In genomic region chr2:113113794-113114193, GRCh38 we compare ENCODE assay signal across 17 cellular contexts. TPM values are rescaled to one million over a fixed set of nuclear protein-coding genes. Genes with fewer than 3 reads are reported as not detected.
DNase-seq lines count a peak whose midpoint lies in the region; ATAC-seq, FAIRE-seq and TF ChIP-seq lines count a peak whose summit lies in the region.
"Had no signal": no experiment of that assay in that cellular context is flagged by ENCODE, and none has a peak within 500 bp of the region (broad histone marks: within the 10 kb centered on the region; RNA-seq: fewer than 3 reads in every experiment).

No MANE protein-coding gene starts in this region.

- no peak for ATAC-seq in HepG2
- no peak for ATAC-seq in right lobe of liver
- no peak for ATAC-seq in HG02970 (IDR thresholded peaks at IDR 0.05; ENCODE audit: low FRiP score, unreplicated experiment)
- ATAC-seq in psoas muscle: no peak

- intact Hi-C loops in HepG2 (cut with micrococcal nuclease; ENCODE audit: unreplicated experiment): no loop called here
- intact Hi-C loops in right lobe of liver (cut with DNase I): no loop called here
- intact Hi-C loops in psoas muscle (cut with DNase I): no loop called here

- peaks cover 2 to 37% of the 10 kb centered on the region in 2 experiments; a peak in 4 of 5 replicates for H3K27me3 ChIP-seq in HepG2 (ENCODE audit: control insufficient read depth in 1 of 2, insufficient read depth in 2 of 2, low read length in 2 of 2)
- no peaks in the 10 kb centered on the region for H3K27me3 ChIP-seq in right lobe of liver
- H3K27me3 ChIP-seq in neutrophil: no peaks in the 10 kb centered on the region
- H3K27me3 ChIP-seq in psoas muscle (ENCODE audit: insufficient read depth in 3 of 3, low read length in 2 of 3): no peaks in the 10 kb centered on the region
- H3K27me3 ChIP-seq: BLaER1 had no signal

- H3K79me2 ChIP-seq in HepG2 (ENCODE audit: insufficient read depth, low read length): no peaks in the 10 kb centered on the region

- no peak for FAIRE-seq in HepG2 (lab: Jason Lieb, UNC)
- FAIRE-seq: GM18507, H54 had no signal

- H2AFZ ChIP-seq in HepG2 (ENCODE audit: low read length): no peak overlapping the region
- H2AFZ ChIP-seq: GM23248 had no signal

- TF ChIP-seq EP300 in HepG2 (IDR thresholded peaks at IDR 0.05; ENCODE audit: low read depth in 2 of 2, low read length in 2 of 2): no peak
- no peak for TF ChIP-seq EP300 in HepG2 (CRISPR knock-in tag; IDR thresholded peaks at IDR 0.05; ENCODE audit: borderline replicate concordance)

- TF ChIP-seq CTCF in HepG2 (CRISPR knock-in tag; IDR thresholded peaks at IDR 0.05): no peak
- no peak for TF ChIP-seq CTCF in right lobe of liver (IDR thresholded peaks at IDR 0.05)
- no peak for TF ChIP-seq CTCF in neutrophil (IDR thresholded peaks at IDR 0.05)
- TF ChIP-seq CTCF in psoas muscle (IDR thresholded peaks at IDR 0.05): no peak

- H3K9ac ChIP-seq in HepG2 (ENCODE audit: insufficient read depth, low read depth, low read length): no peak overlapping the region
- H3K9ac ChIP-seq: BLaER1, GM23248 had no signal

- 29% methylated on average over 3 of the region's 3 CpGs for WGBS in HepG2 (ENCODE audit: low lambda C conversion rate)
- 70% methylated on average over 3 of the region's 3 CpGs for WGBS in right lobe of liver (ENCODE audit: insufficient coverage, low coverage, low lambda C conversion rate, missing lambda C conversion rate)
- 53 to 61% (median 58%) methylated on average over 3 of the region's 3 CpGs for WGBS in psoas muscle, 3 donors

- no peaks in the 10 kb centered on the region for H3K9me3 ChIP-seq in HepG2 (ENCODE audit: low read length)
- no peaks in the 10 kb centered on the region for H3K9me3 ChIP-seq in right lobe of liver
- H3K9me3 ChIP-seq in neutrophil: no peaks in the 10 kb centered on the region
- no peaks in the 10 kb centered on the region for H3K9me3 ChIP-seq in psoas muscle
- H3K9me3 ChIP-seq: BLaER1 had no signal

- DNase-seq in HepG2 (ENCODE audit: low spot score): no peak
- DNase-seq in right lobe of liver: no peak
- no peak for DNase-seq in epithelial cell of prostate (ENCODE audit: low read depth, low spot score)
- DNase-seq in NCI-H128 (lab: John Stamatoyannopoulos, UW; ENCODE audit: unreplicated experiment): no peak
- no peak for DNase-seq in caudate nucleus (lab: John Stamatoyannopoulos, UW)
- DNase-seq in psoas muscle: no peak
- DNase-seq: 8988T; AML-193; CD4-positive, CD25-positive, alpha-beta regulatory T cell; DMS53; GM23248 had no signal

- no peak overlapping the region for H3K4me3 ChIP-seq in HepG2 (replicated peaks in 1 of 3; ENCODE audit: insufficient read depth in 1 of 3, low read depth in 2 of 3, low read length in 3 of 3)
- no peak overlapping the region for H3K4me3 ChIP-seq in right lobe of liver
- no peak overlapping the region for H3K4me3 ChIP-seq in neutrophil (ENCODE audit: low read depth in 1 of 2, low read length in 1 of 2)
- no peak overlapping the region for H3K4me3 ChIP-seq in psoas muscle
- H3K4me3 ChIP-seq: BLaER1, GM23248 had no signal

- CTCF ChIA-PET in HepG2 (lab: Yijun Ruan, JAX; ENCODE audit: low intra/inter-chr PET ratio, low total read pairs): interaction anchor here (1.4 kb wide), 1 partner anchor 34 kb away, joined by 4 read pairs; no protein-coding TSS in a partner anchor

- BruUV-seq in HepG2 (replicated peaks; lab: Mats Ljungman, UMichigan): no TSS peak

- peak overlapping the region; percentile 13; the same call in 1 of the 2 replicates for H3K4me2 ChIP-seq in HepG2 (ENCODE audit: low read depth, low read length)
- H3K4me2 ChIP-seq: BLaER1 had no signal

- no peaks in the 10 kb centered on the region for H3K36me3 ChIP-seq in HepG2 (replicated peaks in 1 of 2; ENCODE audit: control insufficient read depth in 1 of 2, insufficient read depth in 2 of 2, low read length in 2 of 2)
- no peaks in the 10 kb centered on the region for H3K36me3 ChIP-seq in right lobe of liver
- no peaks in the 10 kb centered on the region for H3K36me3 ChIP-seq in neutrophil
- H3K36me3 ChIP-seq in psoas muscle (ENCODE audit: insufficient read depth in 1 of 2, low read depth in 1 of 2): no peaks in the 10 kb centered on the region
- H3K36me3 ChIP-seq: BLaER1 had no signal

- TF ChIP-seq RAD21 in HepG2 (CRISPR knock-in tag; IDR thresholded peaks at IDR 0.05): no peak

- H3K4me1 ChIP-seq in HepG2 (ENCODE audit: insufficient read depth, low read length) (peaks cover 47% of the 10 kb centered on the region), right lobe of liver (peaks cover 0 to 5% (median 0%) of the 10 kb centered on the region in 4 donors), neutrophil (ENCODE audit: control insufficient read depth in 1 of 2, insufficient read depth in 1 of 2, low read depth in 1 of 2, low read length in 1 of 2) (peaks cover 79 to 83% of the 10 kb centered on the region in 2 experiments), psoas muscle (no peaks in the 10 kb centered on the region)

- H3K27ac ChIP-seq in HepG2 (ENCODE audit: extremely low read length, insufficient read depth, low read length): no peak overlapping the region
- no peak overlapping the region for H3K27ac ChIP-seq in right lobe of liver
- peak overlapping the region; percentile 95 for H3K27ac ChIP-seq in epithelial cell of prostate
- H3K27ac ChIP-seq in neutrophil: peak overlapping the region; percentile 88
- H3K27ac ChIP-seq in caudate nucleus (ENCODE audit: low read depth, low read length): no peak overlapping the region
- H3K27ac ChIP-seq in psoas muscle: no peak overlapping the region
- H3K27ac ChIP-seq: BLaER1, GM23248 had no signal

- POLR2A ChIA-PET in HepG2 (lab: Yijun Ruan, JAX): interaction anchor here (1.0 to 2.4 kb wide), 4 partner anchors 9 to 17 kb away, joined by 3 to 11 read pairs (median 4); partner anchors contain the start of gene IL1RN

- in situ Hi-C loops in HepG2 (cut with HindIII; ENCODE audit: extremely low pct_ligation_motif_present, low pct_unique_long_range_greater_than_20kb): no loop called here

- no peaks in the 10 kb centered on the region for H4K20me1 ChIP-seq in HepG2 (ENCODE audit: insufficient read depth, low read length)
- H4K20me1 ChIP-seq: BLaER1 had no signal

- no peak for TF ChIP-seq POLR2A in HepG2 (IDR thresholded peaks at IDR 0.05; ENCODE audit: insufficient read depth in 1 of 2, low read depth in 2 of 2, low read length in 2 of 2)
- no peak for TF ChIP-seq POLR2A in right lobe of liver (IDR thresholded peaks at IDR 0.05)

RNA-seq across cellular contexts. Expression of gene IL1RN, which starts 13.6 kb away (rescaled TPM):
- total RNA-seq in HepG2 (2016; rRNA removed; fragmentation: Illumina TruSeq; extraction: Trizol) (21.1 and 21.2 TPM in 2 replicates), right lobe of liver (10 to 100 TPM; 14.5 to 98.1 (median 43.9) TPM), psoas muscle (1 to 10 TPM in 1 of 4 donors, under 1 TPM in 2, not detected in 1; 0.19 to 2.0 (median 0.24) TPM)
- 6.3 and 8.3 TPM in 2 replicates for total RNA-seq in HepG2 (2016; cell fraction: cytosol; rRNA removed; fragmentation: Illumina TruSeq; extraction: Trizol; ENCODE audit: low read depth)
- total RNA-seq in HepG2 (2016; cell fraction: insoluble cytoplasmic fraction; rRNA removed; fragmentation: Illumina TruSeq; extraction: Trizol): 21.0 and 24.7 TPM in 2 replicates
- total RNA-seq in HepG2 (2016; cell fraction: membrane; rRNA removed; fragmentation: Illumina TruSeq; extraction: Trizol): 18.1 and 19.8 TPM in 2 replicates
- 16.3 and 16.9 TPM in 2 replicates for total RNA-seq in HepG2 (2016; cell fraction: nucleus; rRNA removed; fragmentation: Illumina TruSeq; extraction: Trizol)
- polyA plus RNA-seq in HepG2 (2011; rRNA removed) (101 and 142 TPM in 2 replicates), psoas muscle (under 1 TPM; 0.09 to 0.53 (median 0.23) TPM)
- polyA plus RNA-seq in HepG2 (2011; cell fraction: cytosol; rRNA removed): 92.3 and 115 TPM in 2 replicates
- 29.8 and 45.4 TPM in 2 replicates for polyA plus RNA-seq in HepG2 (2011; cell fraction: nucleus; rRNA removed)
- 96.1 and 98.3 TPM in 2 replicates for polyA plus RNA-seq in HepG2 (2012)
- 12.2 and 14.7 TPM in 2 replicates for polyA plus RNA-seq in HepG2 (2016; cell fraction: cytosol; fragmentation: Illumina TruSeq; extraction: Trizol; ENCODE audit: low read depth)
- 46.6 and 48.4 TPM in 2 replicates for polyA plus RNA-seq in HepG2 (2016; cell fraction: insoluble cytoplasmic fraction; fragmentation: Illumina TruSeq; extraction: Trizol; ENCODE audit: low read depth)
- polyA plus RNA-seq in HepG2 (2016; cell fraction: membrane; fragmentation: Illumina TruSeq; extraction: Trizol; ENCODE audit: low read depth): 32.1 and 33.8 TPM in 2 replicates
- 23.4 and 24.9 TPM in 2 replicates for polyA plus RNA-seq in HepG2 (2016; cell fraction: nucleus; fragmentation: Illumina TruSeq; extraction: Trizol; ENCODE audit: insufficient read depth, low read depth)
- 0.42 and 94.0 TPM in 2 replicates for polyA minus RNA-seq in HepG2 (2011; rRNA and poly(A)+ RNA removed; ENCODE audit: low replicate concordance)
- polyA minus RNA-seq in HepG2 (2011; cell fraction: cytosol; rRNA and poly(A)+ RNA removed): 35.5 and 37.1 TPM in 2 replicates
- 29.4 and 42.8 TPM in 2 replicates for polyA minus RNA-seq in HepG2 (2011; cell fraction: nucleus; rRNA and poly(A)+ RNA removed)
- total RNA-seq: CD4-positive, CD25-positive, alpha-beta regulatory T cell; GM23248 had no signal
- polyA plus RNA-seq: GM23248 had no signal

RNA-seq across cellular contexts. Expression of gene IL1F10, which starts 46.0 kb away (rescaled TPM):
- total RNA-seq in HepG2 (2016; rRNA removed; fragmentation: Illumina TruSeq; extraction: Trizol) (not detected in 2 replicates), right lobe of liver (not detected), psoas muscle (not detected)
- not detected in 2 replicates for total RNA-seq in HepG2 (2016; cell fraction: cytosol; rRNA removed; fragmentation: Illumina TruSeq; extraction: Trizol; ENCODE audit: low read depth)
- not detected in 2 replicates for total RNA-seq in HepG2 (2016; cell fraction: insoluble cytoplasmic fraction; rRNA removed; fragmentation: Illumina TruSeq; extraction: Trizol)
- not detected in 2 replicates for total RNA-seq in HepG2 (2016; cell fraction: membrane; rRNA removed; fragmentation: Illumina TruSeq; extraction: Trizol)
- not detected in 2 replicates for total RNA-seq in HepG2 (2016; cell fraction: nucleus; rRNA removed; fragmentation: Illumina TruSeq; extraction: Trizol)
- polyA plus RNA-seq in HepG2 (2011; rRNA removed) (not detected in 2 replicates), psoas muscle (not detected)
- polyA plus RNA-seq in HepG2 (2011; cell fraction: cytosol; rRNA removed): not detected in 2 replicates
- polyA plus RNA-seq in HepG2 (2011; cell fraction: nucleus; rRNA removed): not detected in 2 replicates
- not detected in 2 replicates for polyA plus RNA-seq in HepG2 (2012)
- not detected in 2 replicates for polyA plus RNA-seq in HepG2 (2016; cell fraction: cytosol; fragmentation: Illumina TruSeq; extraction: Trizol; ENCODE audit: low read depth)
- not detected in 2 replicates for polyA plus RNA-seq in HepG2 (2016; cell fraction: insoluble cytoplasmic fraction; fragmentation: Illumina TruSeq; extraction: Trizol; ENCODE audit: low read depth)
- not detected in 2 replicates for polyA plus RNA-seq in HepG2 (2016; cell fraction: membrane; fragmentation: Illumina TruSeq; extraction: Trizol; ENCODE audit: low read depth)
- not detected in 2 replicates for polyA plus RNA-seq in HepG2 (2016; cell fraction: nucleus; fragmentation: Illumina TruSeq; extraction: Trizol; ENCODE audit: insufficient read depth, low read depth)
- not detected in 2 replicates for polyA minus RNA-seq in HepG2 (2011; rRNA and poly(A)+ RNA removed; ENCODE audit: low replicate concordance)
- polyA minus RNA-seq in HepG2 (2011; cell fraction: cytosol; rRNA and poly(A)+ RNA removed): not detected in 2 replicates
- polyA minus RNA-seq in HepG2 (2011; cell fraction: nucleus; rRNA and poly(A)+ RNA removed): not detected in 2 replicates
- total RNA-seq: CD4-positive, CD25-positive, alpha-beta regulatory T cell; GM23248; HT-29 had no signal
- polyA plus RNA-seq: CD4-positive, CD25-positive, alpha-beta regulatory T cell; GM23248 had no signal

RNA-seq across cellular contexts. Expression of gene IL36RN, which starts 54.8 kb away (rescaled TPM):
- total RNA-seq in HepG2 (2016; rRNA removed; fragmentation: Illumina TruSeq; extraction: Trizol) (not detected in 2 replicates), right lobe of liver (not detected), psoas muscle (not detected)
- not detected in 2 replicates for total RNA-seq in HepG2 (2016; cell fraction: cytosol; rRNA removed; fragmentation: Illumina TruSeq; extraction: Trizol; ENCODE audit: low read depth)
- not detected in 2 replicates for total RNA-seq in HepG2 (2016; cell fraction: insoluble cytoplasmic fraction; rRNA removed; fragmentation: Illumina TruSeq; extraction: Trizol)
- total RNA-seq in HepG2 (2016; cell fraction: membrane; rRNA removed; fragmentation: Illumina TruSeq; extraction: Trizol): not detected in 2 replicates
- total RNA-seq in HepG2 (2016; cell fraction: nucleus; rRNA removed; fragmentation: Illumina TruSeq; extraction: Trizol): not detected in 2 replicates
- polyA plus RNA-seq in HepG2 (2011; rRNA removed) (not detected in 2 replicates), psoas muscle (not detected)
- polyA plus RNA-seq in HepG2 (2011; cell fraction: cytosol; rRNA removed): not detected in 2 replicates
- not detected in 2 replicates for polyA plus RNA-seq in HepG2 (2011; cell fraction: nucleus; rRNA removed)
- not detected in 2 replicates for polyA plus RNA-seq in HepG2 (2012)
- not detected in 2 replicates for polyA plus RNA-seq in HepG2 (2016; cell fraction: cytosol; fragmentation: Illumina TruSeq; extraction: Trizol; ENCODE audit: low read depth)
- polyA plus RNA-seq in HepG2 (2016; cell fraction: insoluble cytoplasmic fraction; fragmentation: Illumina TruSeq; extraction: Trizol; ENCODE audit: low read depth): not detected in 2 replicates
- polyA plus RNA-seq in HepG2 (2016; cell fraction: membrane; fragmentation: Illumina TruSeq; extraction: Trizol; ENCODE audit: low read depth): not detected in 2 replicates
- not detected in 2 replicates for polyA plus RNA-seq in HepG2 (2016; cell fraction: nucleus; fragmentation: Illumina TruSeq; extraction: Trizol; ENCODE audit: insufficient read depth, low read depth)
- polyA minus RNA-seq in HepG2 (2011; rRNA and poly(A)+ RNA removed; ENCODE audit: low replicate concordance): not detected in 2 replicates
- polyA minus RNA-seq in HepG2 (2011; cell fraction: cytosol; rRNA and poly(A)+ RNA removed): not detected in 2 replicates
- not detected in 2 replicates for polyA minus RNA-seq in HepG2 (2011; cell fraction: nucleus; rRNA and poly(A)+ RNA removed)
- total RNA-seq: CD4-positive, CD25-positive, alpha-beta regulatory T cell; GM23248 had no signal
- polyA plus RNA-seq: CD4-positive, CD25-positive, alpha-beta regulatory T cell; GM23248 had no signal

RNA-seq across cellular contexts. Expression of gene PSD4, which starts 60.0 kb away (rescaled TPM):
- total RNA-seq in HepG2 (2016; rRNA removed; fragmentation: Illumina TruSeq; extraction: Trizol) (8.6 and 9.4 TPM in 2 replicates), right lobe of liver (10 to 100 TPM; 38.0 to 77.8 (median 58.7) TPM), psoas muscle (1 to 10 TPM in 3 of 4 donors, under 1 TPM in 1; 0.76 to 1.7 (median 1.3) TPM)
- total RNA-seq in HepG2 (2016; cell fraction: cytosol; rRNA removed; fragmentation: Illumina TruSeq; extraction: Trizol; ENCODE audit: low read depth): 1.8 and 2.1 TPM in 2 replicates
- total RNA-seq in HepG2 (2016; cell fraction: insoluble cytoplasmic fraction; rRNA removed; fragmentation: Illumina TruSeq; extraction: Trizol): 6.4 and 9.6 TPM in 2 replicates
- 4.3 and 5.2 TPM in 2 replicates for total RNA-seq in HepG2 (2016; cell fraction: membrane; rRNA removed; fragmentation: Illumina TruSeq; extraction: Trizol)
- 10.2 and 10.4 TPM in 2 replicates for total RNA-seq in HepG2 (2016; cell fraction: nucleus; rRNA removed; fragmentation: Illumina TruSeq; extraction: Trizol)
- polyA plus RNA-seq in HepG2 (2011; rRNA removed) (5.8 and 9.1 TPM in 2 replicates), psoas muscle (under 1 TPM; 0.35 to 0.87 (median 0.82) TPM)
- polyA plus RNA-seq in HepG2 (2011; cell fraction: cytosol; rRNA removed): 4.3 and 4.7 TPM in 2 replicates
- polyA plus RNA-seq in HepG2 (2011; cell fraction: nucleus; rRNA removed): 34.6 and 36.0 TPM in 2 replicates
- polyA plus RNA-seq in HepG2 (2012): 9.7 and 12.9 TPM in 2 replicates
- polyA plus RNA-seq in HepG2 (2016; cell fraction: cytosol; fragmentation: Illumina TruSeq; extraction: Trizol; ENCODE audit: low read depth): 1.3 TPM in 2 replicates
- polyA plus RNA-seq in HepG2 (2016; cell fraction: insoluble cytoplasmic fraction; fragmentation: Illumina TruSeq; extraction: Trizol; ENCODE audit: low read depth): 4.3 and 6.8 TPM in 2 replicates
- polyA plus RNA-seq in HepG2 (2016; cell fraction: membrane; fragmentation: Illumina TruSeq; extraction: Trizol; ENCODE audit: low read depth): 3.3 TPM in 2 replicates
- polyA plus RNA-seq in HepG2 (2016; cell fraction: nucleus; fragmentation: Illumina TruSeq; extraction: Trizol; ENCODE audit: insufficient read depth, low read depth): 14.7 and 15.0 TPM in 2 replicates
- 3.6 and 13.9 TPM in 2 replicates for polyA minus RNA-seq in HepG2 (2011; rRNA and poly(A)+ RNA removed; ENCODE audit: low replicate concordance)
- polyA minus RNA-seq in HepG2 (2011; cell fraction: cytosol; rRNA and poly(A)+ RNA removed): 5.2 and 5.3 TPM in 2 replicates
- 11.6 and 16.2 TPM in 2 replicates for polyA minus RNA-seq in HepG2 (2011; cell fraction: nucleus; rRNA and poly(A)+ RNA removed)

Comparison
In these comparisons a context has a peak if more than half of its experiments do, and no peak if none do; other contexts are left out.
1. H3K27ac ChIP-seq: peak in epithelial cell of prostate (single experiment) and neutrophil (single experiment); none in HepG2 (single experiment), right lobe of liver (0 of 3), caudate nucleus (single experiment) and psoas muscle (single experiment).